In genomic region chr20:59032713-59033059, GRCh38 we compare ENCODE assay signal across 8 cellular contexts. TPM values are rescaled to one million over a fixed set of nuclear protein-coding genes. Genes with fewer than 3 reads are reported as not detected.
DNase-seq lines count a peak whose midpoint lies in the region; ATAC-seq and TF ChIP-seq lines count a peak whose summit lies in the region.

No MANE protein-coding gene starts in this region.

- peak; percentile 38 for ATAC-seq in GM19351 (IDR thresholded peaks at IDR 0.05; ENCODE audit: unreplicated experiment)
- ATAC-seq in HG03520 (IDR thresholded peaks at IDR 0.05; ENCODE audit: unreplicated experiment) = no peak
- ATAC-seq in HG02798 (IDR thresholded peaks at IDR 0.05; ENCODE audit: poor library complexity, unreplicated experiment) = no peak

- H3K4me1 Mint-ChIP-seq in chondrocyte (ENCODE audit: low read depth) = peaks cover 43% of the 10 kb centered on the region

- peak overlapping the region; percentile 84 for H3K27ac Mint-ChIP-seq in chondrocyte (ENCODE audit: unreplicated experiment)

- peaks cover 31% of the 10 kb centered on the region for H3K4me1 ChIP-seq in mononuclear cell (ENCODE audit: insufficient read depth, low read length)

- peak overlapping the region; percentile 65 for H3K4me3 ChIP-seq in mononuclear cell (ENCODE audit: low read length)

- no peaks in the 10 kb centered on the region for H3K9me3 ChIP-seq in mononuclear cell (ENCODE audit: low read depth, low read length)

- H3K36me3 Mint-ChIP-seq in chondrocyte (ENCODE audit: low read depth) = peaks cover 25% of the 10 kb centered on the region

- peak overlapping the region; percentile 88 for H3K4me3 Mint-ChIP-seq in chondrocyte (ENCODE audit: unreplicated experiment)

- H3K9me3 Mint-ChIP-seq in chondrocyte (ENCODE audit: low read depth) = no peaks in the 10 kb centered on the region

- H3K27me3 ChIP-seq in mononuclear cell (ENCODE audit: insufficient read depth, low read length) = no peaks in the 10 kb centered on the region

- peak; percentile 60 for TF ChIP-seq CTCF in chondrocyte (IDR thresholded peaks at IDR 0.05)

- DNase-seq in AG08396 (ENCODE audit: low spot score) (peak; percentile 52), NCI-H69 (lab: John Stamatoyannopoulos, UW) (peak; percentile 92), chondrocyte (ENCODE audit: low spot score) (no peak)
- DNase-seq in stimulated activated CD4-positive, alpha-beta T cell treated with anti-CD3 and anti-CD28 coated beads, Interleukin-15, amount 100 ng/mL, for 24 hours = no peak

- no peaks in the 10 kb centered on the region for H3K27me3 Mint-ChIP-seq in chondrocyte (ENCODE audit: low read depth)

RNA-seq across cellular contexts. Expression of gene ATP5F1E, which starts 0.6 kb away (rescaled TPM):
- total RNA-seq in chondrocyte (67.5 to 76.2 TPM (median 67.7 TPM) in 3 replicates), mononuclear cell (35.7 TPM)

RNA-seq across cellular contexts. Expression of gene PRELID3B, which starts 9.9 kb away (rescaled TPM):
- total RNA-seq in chondrocyte = 38.0 to 44.4 TPM (median 41.1 TPM) in 3 replicates
- 72.8 TPM for total RNA-seq in mononuclear cell

RNA-seq across cellular contexts. Expression of gene TUBB1, which starts 13.5 kb away (rescaled TPM):
- total RNA-seq in chondrocyte = 0.15 TPM in 1 of 3 replicates, not detected in the others
- 188 TPM for total RNA-seq in mononuclear cell

RNA-seq across cellular contexts. Expression of gene CTSZ, which starts 25.6 kb away (rescaled TPM):
- total RNA-seq in chondrocyte (19.5 to 101 TPM (median 99.4 TPM) in 3 replicates), mononuclear cell (184 TPM)

RNA-seq across cellular contexts. Expression of gene NELFCD, which starts 51.6 kb away (rescaled TPM):
- 37.6 to 53.1 TPM (median 37.6 TPM) in 3 replicates for total RNA-seq in chondrocyte
- total RNA-seq in mononuclear cell = 37.2 TPM

Comparison
In these comparisons a context has a peak if more than half of its experiments do, and no peak if none do; other contexts are left out.
1. DNase-seq: peak in AG08396 (single experiment) and NCI-H69 (single experiment); none in chondrocyte (single experiment) and stimulated activated CD4-positive, alpha-beta T cell treated with anti-CD3 and anti-CD28 coated beads, Interleukin-15, amount 100 ng/mL, for 24 hours (single experiment).
2. RNA of gene TUBB1, which starts 13.5 kb away (total RNA-seq): 188 TPM in mononuclear cell (single experiment); 0.15 TPM in chondrocyte; every median in the first group is over 100 times any median in the second.